ENCODE assay signal across 15 cellular contexts in the genomic region with DNA sequence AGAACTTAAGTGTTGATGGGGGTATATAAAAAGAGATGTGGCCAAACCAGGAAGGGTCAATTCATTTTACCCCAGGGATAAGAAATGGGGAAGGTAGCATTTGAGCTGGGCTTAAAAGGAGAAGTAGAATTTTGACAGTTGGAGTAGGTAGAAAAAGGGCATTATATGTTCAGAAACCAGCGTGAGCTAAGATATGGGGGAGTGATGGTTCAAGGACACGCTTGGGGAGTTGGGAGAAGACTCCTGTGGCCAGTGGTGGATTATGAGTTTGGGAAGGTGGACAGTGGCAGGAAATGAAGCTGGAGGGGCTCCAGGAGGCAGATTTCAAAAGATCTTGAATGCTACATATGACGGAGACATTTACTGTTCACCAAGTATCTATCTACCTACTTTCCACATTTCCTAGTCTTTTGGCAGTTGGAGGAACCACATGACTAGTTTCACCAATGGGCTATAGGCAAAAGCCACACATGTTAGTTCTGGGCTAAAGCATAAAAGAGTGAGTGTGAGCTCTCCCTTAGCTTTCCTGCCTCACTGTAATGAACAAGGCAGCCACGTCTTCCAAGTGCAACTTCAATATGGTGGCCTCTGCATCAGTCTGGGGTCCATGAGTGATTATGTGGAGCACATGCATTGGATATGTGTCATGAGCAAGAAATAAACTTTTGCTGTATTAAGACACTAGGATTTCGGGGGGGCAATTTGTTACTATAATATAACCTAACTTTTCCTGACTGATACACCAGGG.
"Had no signal": no experiment of that assay in that cellular context is flagged by ENCODE, and none has a peak within 500 bp of the region (broad histone marks: within the 10 kb centered on the region; RNA-seq: fewer than 3 reads in every experiment).

No MANE protein-coding gene starts in this region.

- H3K27me3 Mint-ChIP-seq: naive B cell had no signal

- DNase-seq: activated CD4-positive, alpha-beta T cell treated with anti-CD3 and anti-CD28 coated beads for 48 hours; activated CD8-positive, alpha-beta memory T cell treated with anti-CD3 and anti-CD28 coated beads, Interleukin-2, amount 50 U/mL, for 48 hours; activated CD8-positive, alpha-beta T cell treated with anti-CD3 and anti-CD28 coated beads, Interleukin-2, amount 10 ng/mL, durations not matched to agents 7 days and 5 days; activated naive CD4-positive, alpha-beta T cell; aorta; immature natural killer cell; left cardiac atrium; naive B cell; posterior cingulate gyrus; small intestine; T-helper 9 cell had no signal

- H3K9me3 Mint-ChIP-seq: activated T-helper 1 cell treated with anti-CD3 and anti-CD28 coated beads, Interleukin-12 subunit alpha, Interleukin-12 subunit beta, Interleukin-2, Interleukin-4 antibody, amounts not matched to agents 30 ng/mL and 10 ng/mL and 1 ng/mL, durations not matched to agents 14 hours and 24 hours and 36 hours; immature natural killer cell; stimulated activated effector memory CD8-positive, alpha-beta T cell treated with anti-CD3 and anti-CD28 coated beads, Interleukin-12 subunit alpha, Interleukin-12 subunit beta, amount 100 ng/mL, for 72 hours had no signal

- H3K4me1 Mint-ChIP-seq: immature natural killer cell; stimulated activated effector memory CD8-positive, alpha-beta T cell treated with anti-CD3 and anti-CD28 coated beads, Interleukin-12 subunit alpha, Interleukin-12 subunit beta, amount 100 ng/mL, for 72 hours had no signal

- H3K4me3 Mint-ChIP-seq: activated CD8-positive, alpha-beta T cell treated with anti-CD3 and anti-CD28 coated beads, Interleukin-2, amount 10 ng/mL, durations not matched to agents 7 days and 5 days; activated T-helper 1 cell treated with anti-CD3 and anti-CD28 coated beads, Interleukin-12 subunit alpha, Interleukin-12 subunit beta, Interleukin-2, Interleukin-4 antibody, amounts not matched to agents 30 ng/mL and 10 ng/mL and 1 ng/mL, durations not matched to agents 14 hours and 24 hours and 36 hours; immature natural killer cell; stimulated activated effector memory CD8-positive, alpha-beta T cell treated with anti-CD3 and anti-CD28 coated beads, Interleukin-12 subunit alpha, Interleukin-12 subunit beta, amount 100 ng/mL, for 72 hours; WTC11 had no signal

- ATAC-seq: activated CD8-positive, alpha-beta T cell treated with anti-CD3 and anti-CD28 coated beads, Interleukin-2, amount 10 ng/mL, durations not matched to agents 7 days and 5 days; esophagus mucosa; left cardiac atrium; stimulated activated effector memory CD8-positive, alpha-beta T cell treated with anti-CD3 and anti-CD28 coated beads, Interleukin-12 subunit alpha, Interleukin-12 subunit beta, amount 100 ng/mL, for 72 hours; WTC11 had no signal

- H3K36me3 Mint-ChIP-seq: stimulated activated effector memory CD8-positive, alpha-beta T cell treated with anti-CD3 and anti-CD28 coated beads, Interleukin-12 subunit alpha, Interleukin-12 subunit beta, amount 100 ng/mL, for 72 hours had no signal

- H3K27ac Mint-ChIP-seq: activated CD8-positive, alpha-beta T cell treated with anti-CD3 and anti-CD28 coated beads, Interleukin-2, amount 10 ng/mL, durations not matched to agents 7 days and 5 days; activated T-helper 1 cell treated with anti-CD3 and anti-CD28 coated beads, Interleukin-12 subunit alpha, Interleukin-12 subunit beta, Interleukin-2, Interleukin-4 antibody, amounts not matched to agents 30 ng/mL and 10 ng/mL and 1 ng/mL, durations not matched to agents 14 hours and 24 hours and 36 hours; immature natural killer cell; stimulated activated effector memory CD8-positive, alpha-beta T cell treated with anti-CD3 and anti-CD28 coated beads, Interleukin-12 subunit alpha, Interleukin-12 subunit beta, amount 100 ng/mL, for 72 hours; WTC11 had no signal
